Comparison of ENCODE assay signal across 23 cellular contexts in genomic region chr15:85761635-85762034, GRCh38. TPM values are rescaled to one million over a fixed set of nuclear protein-coding genes. Genes with fewer than 3 reads are reported as not detected.
A peak's percentile ranks its signal among the peaks of the same experiment; 100 is the strongest.
DNase-seq lines count a peak whose midpoint lies in the region; ATAC-seq and TF ChIP-seq lines count a peak whose summit lies in the region.
"Had no signal": no experiment of that assay in that cellular context is flagged by ENCODE, and none has a peak within 500 bp of the region (broad histone marks: within the 10 kb centered on the region; RNA-seq: fewer than 3 reads in every experiment).

No MANE protein-coding gene starts in this region.

- no peak overlapping the region for H3K4me3 ChIP-seq in mammary epithelial cell (replicated peaks in 1 of 3; ENCODE audit: insufficient read depth in 1 of 3, low read depth in 2 of 3, low read length in 3 of 3)
- H3K4me3 ChIP-seq in lower lobe of right lung = no peak overlapping the region
- H3K4me3 ChIP-seq in upper lobe of right lung = no peak overlapping the region
- H3K4me3 ChIP-seq: right lobe of liver had no signal

- H3K27ac ChIP-seq in mammary epithelial cell (ENCODE audit: insufficient read depth, low read depth, low read length) (peak overlapping the region; percentile 73), lower lobe of right lung (no peak overlapping the region), upper lobe of right lung (no peak overlapping the region)

- TF ChIP-seq CTCF in mammary epithelial cell (conservative IDR thresholded peaks at IDR 0.05 in 1 of 2, IDR thresholded peaks at IDR 0.05 in 1 of 2; ENCODE audit: extremely low read depth in 1 of 2, insufficient read depth in 1 of 2, low read depth in 1 of 2, low read length in 2 of 2) (peak in 1 of 2 donors; percentile 5), MCF 10A (IDR thresholded peaks at IDR 0.05; ENCODE audit: unreplicated experiment) (no peak), endothelial cell (IDR thresholded peaks at IDR 0.05; ENCODE audit: unreplicated experiment) (no peak), lower lobe of right lung (IDR thresholded peaks at IDR 0.05) (no peak), upper lobe of right lung (IDR thresholded peaks at IDR 0.05) (no peak)

- WGBS in mammary epithelial cell (ENCODE audit: low coverage, missing lambda C conversion rate) = 41% methylated on average over 9 of the region's 9 CpGs

- intact Hi-C loops in mammary epithelial cell (cut with micrococcal nuclease) = no loop called here
- intact Hi-C loops in MCF 10A (cut with micrococcal nuclease) = no loop called here
- intact Hi-C loops in lower lobe of right lung (cut with DNase I) = no loop called here
- intact Hi-C loops in upper lobe of right lung (cut with DNase I) = no loop called here

- CTCF ChIA-PET in mammary epithelial cell (lab: Charles Lee; ENCODE audit: low non-redundant PET) (no interaction called here), MCF 10A (lab: Yijun Ruan, JAX) (interaction anchor here (0.6 to 1.0 kb wide), 2 partner anchors 32 to 79 kb away, joined by 3 to 4 read pairs; no protein-coding TSS in a partner anchor)

- peak; percentile 97 for DNase-seq in mammary epithelial cell
- DNase-seq in MCF 10A (ENCODE audit: unreplicated experiment) = no peak
- DNase-seq in endothelial cell (ENCODE audit: low spot score) = no peak
- peak; percentile 34 for DNase-seq in lower lobe of right lung
- DNase-seq in upper lobe of right lung = no peak
- DNase-seq in retina = no peak
- no peak for DNase-seq in NCI-H510A treated with DMSO at 0.1 percent for 48 hours (lab: John Stamatoyannopoulos, UW)
- no peak for DNase-seq in activated CD4-positive, alpha-beta T cell treated with anti-CD3 and anti-CD28 coated beads for 1 hour
- DNase-seq: 8988T; activated CD4-positive, alpha-beta T cell treated with anti-CD3 and anti-CD28 coated beads, Interleukin-2, amount 50 U/mL, for 4 hours; activated naive CD4-positive, alpha-beta T cell treated with anti-CD3 and anti-CD28 coated beads for 36 hours; Caco-2; cortex of kidney; KBM-7; NCI-H1048; NCI-H2029 treated with DMSO at 0.1 percent for 48 hours; NCI-H510A; stimulated activated naive CD4-positive, alpha-beta T cell treated with Interleukin-2 at 50 U/mL for 16 hours; T-cell; trophoblast cell had no signal

- H3K27me3 ChIP-seq in mammary epithelial cell (ENCODE audit: insufficient read depth, low read length) (no peaks in the 10 kb centered on the region), lower lobe of right lung (ENCODE audit: low read depth) (no peaks in the 10 kb centered on the region), upper lobe of right lung (no peaks in the 10 kb centered on the region)
- H3K27me3 ChIP-seq: right lobe of liver had no signal

- ATAC-seq in lower lobe of right lung (peak; percentile 29 to 59), upper lobe of right lung (peak; percentile 7)
- ATAC-seq: left ventricle myocardium superior, T-cell had no signal

- POLR2A ChIA-PET in MCF 10A (lab: Yijun Ruan, JAX) = no interaction called here

- H3K36me3 ChIP-seq in mammary epithelial cell (ENCODE audit: insufficient read depth, low read length) (no peaks in the 10 kb centered on the region), lower lobe of right lung (no peaks in the 10 kb centered on the region), upper lobe of right lung (no peaks in the 10 kb centered on the region)

- H3K9me3 ChIP-seq in mammary epithelial cell (replicated peaks; ENCODE audit: insufficient read depth, low read length) (no peaks in the 10 kb centered on the region), lower lobe of right lung (no peaks in the 10 kb centered on the region), upper lobe of right lung (no peaks in the 10 kb centered on the region)
- H3K9me3 ChIP-seq: Caco-2, right lobe of liver had no signal

- no TSS peak for BruUV-seq in mammary epithelial cell (replicated peaks; lab: Mats Ljungman, UMichigan)
- BruUV-seq in MCF 10A (replicated peaks; lab: Mats Ljungman, UMichigan) = no TSS peak

- dilution Hi-C loops in mammary epithelial cell (cut with HindIII; ENCODE audit: low sequenced_read_pairs) = no loop called here

- H4K20me1 ChIP-seq in mammary epithelial cell (ENCODE audit: insufficient read depth, low read length) = no peaks in the 10 kb centered on the region

- H3K27ac Mint-ChIP-seq in MCF 10A (ENCODE audit: low read depth, unreplicated experiment) (no peak overlapping the region), endothelial cell (ENCODE audit: unreplicated experiment) (no peak overlapping the region)
- H3K27ac Mint-ChIP-seq: activated naive CD4-positive, alpha-beta T cell treated with anti-CD3 and anti-CD28 coated beads for 36 hours; B cell; T-cell had no signal

- H3K4me2 ChIP-seq in mammary epithelial cell (ENCODE audit: insufficient read depth, low read depth, low read length) = no peak overlapping the region

- peaks cover 27% of the 10 kb centered on the region for H3K79me2 ChIP-seq in mammary epithelial cell (ENCODE audit: insufficient read depth, low read length)

- H3K9me3 Mint-ChIP-seq in MCF 10A (ENCODE audit: unreplicated experiment) (no peaks in the 10 kb centered on the region), endothelial cell (ENCODE audit: unreplicated experiment) (no peaks in the 10 kb centered on the region)
- H3K9me3 Mint-ChIP-seq: activated naive CD4-positive, alpha-beta T cell treated with anti-CD3 and anti-CD28 coated beads for 36 hours; T-cell had no signal

- no peaks in the 10 kb centered on the region for H3K27me3 Mint-ChIP-seq in MCF 10A (ENCODE audit: insufficient read depth, unreplicated experiment)
- H3K27me3 Mint-ChIP-seq in endothelial cell (ENCODE audit: unreplicated experiment) = peaks cover 16% of the 10 kb centered on the region
- H3K27me3 Mint-ChIP-seq: B cell, T-cell had no signal

- no peak overlapping the region for H3K4me3 Mint-ChIP-seq in MCF 10A (ENCODE audit: unreplicated experiment)
- H3K4me3 Mint-ChIP-seq in endothelial cell (ENCODE audit: unreplicated experiment) = peak overlapping the region; percentile 34
- H3K4me3 Mint-ChIP-seq: activated naive CD4-positive, alpha-beta T cell treated with anti-CD3 and anti-CD28 coated beads for 36 hours; B cell; T-cell had no signal

- in situ Hi-C loops in mammary epithelial cell (cut with MboI; ENCODE audit: low sequenced_read_pairs in 2 of 2) = no loop called here

- H3K4me1 Mint-ChIP-seq in MCF 10A (ENCODE audit: insufficient read depth, unreplicated experiment) (peaks cover 17% of the 10 kb centered on the region), endothelial cell (ENCODE audit: unreplicated experiment) (peaks cover 3% of the 10 kb centered on the region)
- H3K4me1 Mint-ChIP-seq: B cell had no signal

- H2AFZ ChIP-seq in mammary epithelial cell (ENCODE audit: low read depth, low read length) = no peak overlapping the region

- peaks cover 40% of the 10 kb centered on the region for H3K4me1 ChIP-seq in mammary epithelial cell (ENCODE audit: insufficient read depth, low read length)
- peaks cover 9% of the 10 kb centered on the region for H3K4me1 ChIP-seq in lower lobe of right lung
- peaks cover 7% of the 10 kb centered on the region for H3K4me1 ChIP-seq in upper lobe of right lung
- H3K4me1 ChIP-seq: Caco-2 had no signal

- H3K9ac ChIP-seq in mammary epithelial cell (ENCODE audit: insufficient read depth, low read length) = peak overlapping the region; percentile 25

- H3K36me3 Mint-ChIP-seq in MCF 10A (ENCODE audit: insufficient read depth, unreplicated experiment) (no peaks in the 10 kb centered on the region), endothelial cell (ENCODE audit: low read depth, unreplicated experiment) (peaks cover 12% of the 10 kb centered on the region)

RNA-seq across cellular contexts. Expression of gene KLHL25, which starts 33.1 kb away (rescaled TPM):
- total RNA-seq in mammary epithelial cell (10 to 100 TPM in 1 of 2 donors, 1 to 10 TPM in 1; 7.7 to 12.2 TPM), MCF 10A (2022) (3.1 and 3.3 TPM in 2 replicates), endothelial cell (ENCODE audit: unreplicated experiment) (7.4 TPM), lower lobe of right lung (3.0 TPM), upper lobe of right lung (4.7 TPM)
- polyA plus RNA-seq in mammary epithelial cell = 4.6 TPM
- 7.0 TPM for polyA minus RNA-seq in mammary epithelial cell

Comparison
In these comparisons a context has a peak if more than half of its experiments do, and no peak if none do; other contexts are left out.
1. DNase-seq: peak in mammary epithelial cell (single experiment) and lower lobe of right lung (single experiment); none in MCF 10A (single experiment), endothelial cell (single experiment), upper lobe of right lung (single experiment), retina (single experiment), NCI-H510A treated with DMSO at 0.1 percent for 48 hours (single experiment) and activated CD4-positive, alpha-beta T cell treated with anti-CD3 and anti-CD28 coated beads for 1 hour (single experiment).